In the genomic region with DNA sequence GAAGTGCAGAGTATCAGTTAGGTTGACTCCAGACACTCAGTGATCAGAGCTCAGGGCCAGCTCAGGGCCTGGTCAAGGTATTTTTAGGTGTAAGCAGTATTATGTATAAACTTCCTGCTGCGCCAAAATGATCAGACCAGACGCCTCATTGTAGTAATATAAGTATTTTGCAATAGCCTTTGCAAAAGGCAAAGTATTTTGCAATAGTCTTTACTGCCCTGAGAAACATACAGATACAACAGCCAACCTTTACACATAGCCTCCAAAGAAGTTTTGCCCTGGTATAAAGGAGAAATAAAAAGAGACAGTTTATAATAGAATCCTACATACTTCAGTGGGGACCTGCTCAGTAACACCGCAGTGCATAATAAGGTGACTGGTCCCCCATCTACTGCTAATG, we compare ENCODE assay signal across 16 cellular contexts.
"Had no signal": no experiment of that assay in that cellular context is flagged by ENCODE, and none has a peak within 500 bp of the region (broad histone marks: within the 10 kb centered on the region; RNA-seq: fewer than 3 reads in every experiment).

No MANE protein-coding gene starts in this region.

- ATAC-seq: foreskin keratinocyte, lower lobe of right lung, natural killer cell, right cardiac atrium had no signal

- H3K27me3 ChIP-seq: foreskin keratinocyte, ovary had no signal

- FAIRE-seq: endothelial cell of umbilical vein, keratinocyte had no signal

- H3K36me3 ChIP-seq: left ventricle myocardium inferior, lower lobe of right lung, ovary had no signal

- DNase-seq: effector CD4-positive, alpha-beta T cell; endodermal cell; erythroblast; foreskin keratinocyte; immature natural killer cell; left ventricle myocardium inferior; lower lobe of right lung; natural killer cell; ovary; right cardiac atrium; stimulated activated CD4-positive, alpha-beta T cell treated with anti-CD3 and anti-CD28 coated beads, Interleukin-2, amount 100 ng/mL, for 48 hours; stimulated activated naive CD4-positive, alpha-beta T cell treated with Interleukin-2 at 50 U/mL for 16 hours; trophoblast cell had no signal

- H3K4me1 ChIP-seq: foreskin keratinocyte, left ventricle myocardium inferior, lower lobe of right lung had no signal

- H3K27ac ChIP-seq: foreskin keratinocyte, left ventricle myocardium inferior, lower lobe of right lung, ovary had no signal

- H3K9me3 ChIP-seq: left ventricle myocardium inferior, lower lobe of right lung, ovary had no signal

- H3K4me2 ChIP-seq: smooth muscle cell had no signal

- H3K4me3 ChIP-seq: left ventricle myocardium inferior, lower lobe of right lung, ovary, smooth muscle cell had no signal
